16 cellular contexts compared by ENCODE assay signal in genomic region chr3:83034806-83035703, GRCh38.
"Had no signal": no experiment of that assay in that cellular context is flagged by ENCODE, and none has a peak within 500 bp of the region (broad histone marks: within the 10 kb centered on the region; RNA-seq: fewer than 3 reads in every experiment).

No MANE protein-coding gene starts in this region.

- DNase-seq: activated CD4-positive, alpha-beta T cell treated with anti-CD3 and anti-CD28 coated beads for 36 hours; activated CD8-positive, alpha-beta memory T cell treated with anti-CD3 and anti-CD28 coated beads, Interleukin-2, amount 50 U/mL, for 4 hours; activated CD8-positive, alpha-beta T cell treated with anti-CD3 and anti-CD28 coated beads for 36 hours; activated naive CD4-positive, alpha-beta T cell treated with anti-CD3 and anti-CD28 coated beads for 36 hours; caudate nucleus; effector CD4-positive, alpha-beta T cell; foreskin keratinocyte; heart right ventricle; mammary epithelial cell; T1000; thyroid gland; WERI-Rb-1 had no signal

- H3K9me3 ChIP-seq: thyroid gland had no signal

- H3K27me3 Mint-ChIP-seq: activated CD4-positive, alpha-beta T cell treated with anti-CD3 and anti-CD28 coated beads for 36 hours; activated CD8-positive, alpha-beta T cell treated with anti-CD3 and anti-CD28 coated beads for 36 hours; T-cell had no signal

- H3K27ac ChIP-seq: coronary artery, foreskin keratinocyte, heart right ventricle, thyroid gland, WERI-Rb-1 had no signal

- H3K36me3 ChIP-seq: heart right ventricle, thyroid gland, WERI-Rb-1 had no signal

- H3K4me3 Mint-ChIP-seq: activated CD4-positive, alpha-beta T cell treated with anti-CD3 and anti-CD28 coated beads for 36 hours; activated CD8-positive, alpha-beta T cell treated with anti-CD3 and anti-CD28 coated beads for 36 hours; activated naive CD4-positive, alpha-beta T cell treated with anti-CD3 and anti-CD28 coated beads for 36 hours; activated T-helper 1 cell treated with anti-CD3 and anti-CD28 coated beads, Interleukin-12 subunit alpha, Interleukin-12 subunit beta, Interleukin-2, Interleukin-4 antibody, amounts not matched to agents 30 ng/mL and 10 ng/mL and 1 ng/mL, durations not matched to agents 14 hours and 24 hours and 36 hours; nephron; T-cell had no signal

- H3K4me1 Mint-ChIP-seq: activated CD4-positive, alpha-beta T cell treated with anti-CD3 and anti-CD28 coated beads for 36 hours; nephron; T-cell had no signal

- H3K4me1 ChIP-seq: foreskin keratinocyte, heart right ventricle, thyroid gland had no signal

- H3K4me3 ChIP-seq: coronary artery, heart right ventricle, thyroid gland had no signal

- H3K27me3 ChIP-seq: foreskin keratinocyte, heart right ventricle, thyroid gland had no signal

- ATAC-seq: activated CD4-positive, alpha-beta T cell treated with anti-CD3 and anti-CD28 coated beads for 36 hours; activated CD8-positive, alpha-beta T cell treated with anti-CD3 and anti-CD28 coated beads for 36 hours; foreskin keratinocyte; heart right ventricle; T-cell had no signal

- H3K36me3 Mint-ChIP-seq: T-cell had no signal

- H3K27ac Mint-ChIP-seq: activated CD4-positive, alpha-beta T cell treated with anti-CD3 and anti-CD28 coated beads for 36 hours; activated CD8-positive, alpha-beta T cell treated with anti-CD3 and anti-CD28 coated beads for 36 hours; activated naive CD4-positive, alpha-beta T cell treated with anti-CD3 and anti-CD28 coated beads for 36 hours; activated T-helper 1 cell treated with anti-CD3 and anti-CD28 coated beads, Interleukin-12 subunit alpha, Interleukin-12 subunit beta, Interleukin-2, Interleukin-4 antibody, amounts not matched to agents 30 ng/mL and 10 ng/mL and 1 ng/mL, durations not matched to agents 14 hours and 24 hours and 36 hours; nephron; T-cell had no signal
